ENCODE assay signal across 1 cellular context in genomic region chr9:89534888-89535287, GRCh38.
TF ChIP-seq lines count a peak whose summit lies in the region.

No MANE protein-coding gene starts in this region.

TF ChIP-seq in H1, 55 proteins besides CTCF, POLR2A, EP300 and RAD21:
- TF ChIP-seq CBX8 (IDR thresholded peaks at IDR 0.05; ENCODE audit: borderline replicate concordance, low read depth, low read length) (no peak), BACH1 (IDR thresholded peaks at IDR 0.05; ENCODE audit: low read length) (no peak), RNF2 (IDR thresholded peaks at IDR 0.05; ENCODE audit: borderline replicate concordance, low read depth, low read length, missing control alignments, poor library complexity, severe bottlenecking) (no peak), PHF8 (conservative IDR thresholded peaks at IDR 0.05; ENCODE audit: low read depth, low read length) (no peak), JUND (IDR thresholded peaks at IDR 0.05; ENCODE audit: low read length) (no peak), CREB1 (IDR thresholded peaks at IDR 0.05) (no peak), BRCA1 (IDR thresholded peaks at IDR 0.05; ENCODE audit: low read depth, low read length) (no peak), MAX (IDR thresholded peaks at IDR 0.05) (no peak), TBP (IDR thresholded peaks at IDR 0.05; ENCODE audit: low read depth, low read length) (no peak), RXRA (IDR thresholded peaks at IDR 0.05; ENCODE audit: insufficient read depth, low read depth, low read length) (no peak), SP4 (IDR thresholded peaks at IDR 0.05; ENCODE audit: low read length) (no peak)
- TF ChIP-seq, protein P1, sequence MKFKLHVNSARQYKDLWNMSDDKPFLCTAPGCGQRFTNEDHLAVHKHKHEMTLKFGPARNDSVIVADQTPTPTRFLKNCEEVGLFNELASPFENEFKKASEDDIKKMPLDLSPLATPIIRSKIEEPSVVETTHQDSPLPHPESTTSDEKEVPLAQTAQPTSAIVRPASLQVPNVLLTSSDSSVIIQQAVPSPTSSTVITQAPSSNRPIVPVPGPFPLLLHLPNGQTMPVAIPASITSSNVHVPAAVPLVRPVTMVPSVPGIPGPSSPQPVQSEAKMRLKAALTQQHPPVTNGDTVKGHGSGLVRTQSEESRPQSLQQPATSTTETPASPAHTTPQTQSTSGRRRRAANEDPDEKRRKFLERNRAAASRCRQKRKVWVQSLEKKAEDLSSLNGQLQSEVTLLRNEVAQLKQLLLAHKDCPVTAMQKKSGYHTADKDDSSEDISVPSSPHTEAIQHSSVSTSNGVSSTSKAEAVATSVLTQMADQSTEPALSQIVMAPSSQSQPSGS (IDR thresholded peaks at IDR 0.05; ENCODE audit: low read length): no peak
TF ChIP-seq in H1: peak in this region for 0.
